In genomic region chr3:60202052-60202753, GRCh38 we compare ENCODE assay signal across 17 cellular contexts.
DNase-seq lines count a peak whose midpoint lies in the region; ATAC-seq lines count a peak whose summit lies in the region.
"Had no signal": no experiment of that assay in that cellular context is flagged by ENCODE, and none has a peak within 500 bp of the region (broad histone marks: within the 10 kb centered on the region; RNA-seq: fewer than 3 reads in every experiment).

No MANE protein-coding gene starts in this region.

- DNase-seq in DMS79 treated with DMSO at 0.1 percent for 48 hours (lab: John Stamatoyannopoulos, UW) (peak; percentile 22), DMS79 (lab: John Stamatoyannopoulos, UW) (no peak), NAMALWA (ENCODE audit: low spot score) (peak; percentile 1), NCI-H748 treated with DMSO at 0.1 percent for 48 hours (lab: John Stamatoyannopoulos, UW) (peak; percentile 50), left kidney (ENCODE audit: low read depth, low spot score) (peak; percentile 84), DMS 273 (lab: John Stamatoyannopoulos, UW; ENCODE audit: unreplicated experiment) (no peak), NCI-H1694 treated with DMSO at 0.1 percent for 48 hours (lab: John Stamatoyannopoulos, UW) (no peak)
- DNase-seq: activated T-cell treated with anti-CD3 and anti-CD28 coated beads, Interleukin-2, amount 50 U/mL, for 72 hours; effector memory CD4-positive, alpha-beta T cell; esophagus squamous epithelium; HCEC 1CT; left colon; NCI-H1105; nephron progenitor cell; stimulated activated naive CD8-positive, alpha-beta T cell treated with anti-CD3 and anti-CD28 coated beads, Interleukin-15, Interleukin-2, amounts not matched to agents 100 U/mL and 50 U/mL, for 24 hours had no signal

- ATAC-seq in HG02678 (IDR thresholded peaks at IDR 0.05; ENCODE audit: unreplicated experiment), result no peak
- ATAC-seq: activated CD4-positive, CD25-positive, alpha-beta regulatory T cell treated with anti-CD3 and anti-CD28 coated beads, Interleukin-2, amount 50 U/mL, for 24 hours; activated T-cell treated with anti-CD3 and anti-CD28 coated beads, Interleukin-2, amount 50 U/mL, for 72 hours; left colon; stimulated activated naive CD8-positive, alpha-beta T cell treated with anti-CD3 and anti-CD28 coated beads, Interleukin-15, Interleukin-2, amounts not matched to agents 100 U/mL and 50 U/mL, for 24 hours had no signal

Comparison
In these comparisons a context has a peak if more than half of its experiments do, and no peak if none do; other contexts are left out.
1. DNase-seq: peak in DMS79 treated with DMSO at 0.1 percent for 48 hours (single experiment), NAMALWA (single experiment), NCI-H748 treated with DMSO at 0.1 percent for 48 hours (single experiment) and left kidney (single experiment); none in DMS79 (single experiment), DMS 273 (single experiment) and NCI-H1694 treated with DMSO at 0.1 percent for 48 hours (single experiment).